Comparison of ENCODE assay signal across 9 cellular contexts in genomic region chr19:41706741-41707501, GRCh38. TPM values are rescaled to one million over a fixed set of nuclear protein-coding genes. Genes with fewer than 3 reads are reported as not detected.
DNase-seq lines count a peak whose midpoint lies in the region; ATAC-seq and TF ChIP-seq lines count a peak whose summit lies in the region.
"Had no signal": no experiment of that assay in that cellular context is flagged by ENCODE, and none has a peak within 500 bp of the region (broad histone marks: within the 10 kb centered on the region; RNA-seq: fewer than 3 reads in every experiment).

No MANE protein-coding gene starts in this region.

- H3K4me2 ChIP-seq in Loucy (ENCODE audit: low read depth, low read length, poor library complexity, severe bottlenecking) (peak overlapping the region; percentile 22), smooth muscle cell (no peak overlapping the region)

- intact Hi-C loops in heart left ventricle (cut with DNase I): no loop called here

- H3K9me3 ChIP-seq in Loucy (ENCODE audit: insufficient read depth, low read depth, low read length): no peaks in the 10 kb centered on the region
- no peaks in the 10 kb centered on the region for H3K9me3 ChIP-seq in heart left ventricle
- no peaks in the 10 kb centered on the region for H3K9me3 ChIP-seq in smooth muscle cell (replicated peaks; ENCODE audit: low read depth)

- 14 to 23% (median 16%) methylated on average over 17 to 26 of the region's 26 CpGs for WGBS in heart left ventricle, 4 donors
- WGBS in smooth muscle cell (ENCODE audit: low lambda C conversion rate): 59% methylated on average over 26 of the region's 26 CpGs

- H3K27me3 ChIP-seq in Loucy (ENCODE audit: insufficient read depth, low read length, poor library complexity, severe bottlenecking) (no peaks in the 10 kb centered on the region), heart left ventricle (peaks cover 0 to 76% (median 29%) of the 10 kb centered on the region in 9 donors), smooth muscle cell (ENCODE audit: low read depth) (no peaks in the 10 kb centered on the region)

- H3F3A ChIP-seq in Loucy (ENCODE audit: low read depth) (no peaks in the 10 kb centered on the region), smooth muscle cell (ENCODE audit: low read depth) (no peaks in the 10 kb centered on the region)

- H3K9me2 ChIP-seq in Loucy (replicated peaks; ENCODE audit: low read depth, low read length): no peaks in the 10 kb centered on the region

- H3K79me2 ChIP-seq in Loucy (ENCODE audit: insufficient read depth, low read length): no peaks in the 10 kb centered on the region
- no peaks in the 10 kb centered on the region for H3K79me2 ChIP-seq in smooth muscle cell (ENCODE audit: low read depth)

- H3K36me3 ChIP-seq in Loucy (ENCODE audit: insufficient read depth, low read length) (no peaks in the 10 kb centered on the region), heart left ventricle (no peaks in the 10 kb centered on the region), smooth muscle cell (ENCODE audit: low read depth) (no peaks in the 10 kb centered on the region)

- peak overlapping the region; percentile 71; the same call in 1 of the 2 replicates for H2AFZ ChIP-seq in Loucy (ENCODE audit: low read length)
- no peak overlapping the region for H2AFZ ChIP-seq in smooth muscle cell (ENCODE audit: low read depth)

- TF ChIP-seq CTCF in GM10248 (IDR thresholded peaks at IDR 0.05; ENCODE audit: control extremely low read depth, extremely low read depth, low read depth, missing control alignments): peak; percentile 72
- peak; percentile 100 for TF ChIP-seq CTCF in Loucy (conservative IDR thresholded peaks at IDR 0.05; ENCODE audit: low read length)
- TF ChIP-seq CTCF in heart left ventricle (IDR thresholded peaks at IDR 0.05): peak; percentile 23 to 82 (median 44)
- TF ChIP-seq CTCF in smooth muscle cell (IDR thresholded peaks at IDR 0.05; ENCODE audit: borderline replicate concordance, insufficient read depth, poor library complexity, severe bottlenecking): no peak

- no peak for TF ChIP-seq POLR2A in heart left ventricle (IDR thresholded peaks at IDR 0.05)

- H4K20me1 ChIP-seq in Loucy (ENCODE audit: insufficient read depth, low read length, poor library complexity, severe bottlenecking): no peaks in the 10 kb centered on the region
- no peaks in the 10 kb centered on the region for H4K20me1 ChIP-seq in smooth muscle cell (ENCODE audit: low read depth)

- ATAC-seq in heart left ventricle (peak in 3 of 4 donors; percentile 63 to 79 (median 65)), GM21737 (IDR thresholded peaks at IDR 0.05; ENCODE audit: unreplicated experiment) (no peak)

- H3K27ac ChIP-seq in heart left ventricle (no peak overlapping the region), smooth muscle cell (ENCODE audit: low read depth) (no peak overlapping the region)

- CTCF ChIA-PET in GM10248 (lab: Yijun Ruan, JAX): interaction anchor here (0.6 to 1.8 kb wide), 28 partner anchors 8 to 336 kb away, joined by 3 to 29 read pairs (median 4); partner anchors contain the start of gene CEACAM7

- POLR2A ChIA-PET in GM10248 (lab: Yijun Ruan, JAX): no interaction called here

- H3K4me1 ChIP-seq in Loucy (ENCODE audit: insufficient read depth, low read length, poor library complexity, severe bottlenecking): no peaks in the 10 kb centered on the region
- H3K4me1 ChIP-seq in heart left ventricle: no peaks in the 10 kb centered on the region
- H3K4me1 ChIP-seq in smooth muscle cell (ENCODE audit: low read depth): no peaks in the 10 kb centered on the region

- H3K9ac ChIP-seq in Loucy (ENCODE audit: low read depth, low read length, poor library complexity, severe bottlenecking) (no peak overlapping the region), smooth muscle cell (ENCODE audit: low read depth) (no peak overlapping the region)

- DNase-seq in GM10248 (ENCODE audit: extremely low spot score) (peak; percentile 86), SK-N-DZ (ENCODE audit: low spot score) (peak; percentile 59), activated gamma-delta T cell treated with Interleukin-2 at 50 U/mL for 16 hours (peak; percentile 56), heart left ventricle (peak in 3 of 5 donors; percentile 42 to 67 (median 47)), smooth muscle cell (lab: John Stamatoyannopoulos, UW; ENCODE audit: unreplicated experiment) (no peak)
- DNase-seq in stimulated activated CD4-positive, alpha-beta T cell treated with anti-CD3 and anti-CD28 coated beads, Interleukin-12 subunit alpha, Interleukin-12 subunit beta, amount 100 ng/mL, for 4 hours: peak; percentile 67

- no peak overlapping the region for H3K4me3 ChIP-seq in Loucy (ENCODE audit: low read length, poor library complexity, severe bottlenecking)
- H3K4me3 ChIP-seq in heart left ventricle: peak overlapping the region in 2 of 12 donors; percentile 28 to 33
- H3K4me3 ChIP-seq in smooth muscle cell: no peak overlapping the region

RNA-seq across cellular contexts. Expression of gene CEACAM5, which starts 1.5 kb away (rescaled TPM):
- not detected in 2 replicates for polyA plus RNA-seq in SK-N-DZ (2014; cell fraction: cytosol; rRNA removed)
- polyA plus RNA-seq in SK-N-DZ (2014; cell fraction: nucleus; rRNA removed): not detected in 2 replicates
- total RNA-seq in heart left ventricle (under 1 TPM in 1 of 9 donors, not detected in 8; 0.75 TPM), smooth muscle cell (not detected in 2 replicates)
- polyA plus RNA-seq in heart left ventricle (under 1 TPM in 1 of 2 donors, not detected in 1; 0.22 TPM), smooth muscle cell (not detected in 2 replicates)
- total RNA-seq: frontal cortex had no signal

RNA-seq across cellular contexts. Expression of gene CEACAM7, which starts 18.9 kb away (rescaled TPM):
- not detected in 2 replicates for polyA plus RNA-seq in SK-N-DZ (2014; cell fraction: cytosol; rRNA removed)
- not detected in 2 replicates for polyA plus RNA-seq in SK-N-DZ (2014; cell fraction: nucleus; rRNA removed)
- under 1 TPM in 1 of 9 donors, not detected in 8; 0.26 TPM for total RNA-seq in heart left ventricle
- under 1 TPM in 1 of 2 donors, not detected in 1; 0.12 TPM for polyA plus RNA-seq in heart left ventricle
- total RNA-seq in smooth muscle cell: not detected in 2 replicates
- not detected in 2 replicates for polyA plus RNA-seq in smooth muscle cell
- total RNA-seq: frontal cortex had no signal

RNA-seq across cellular contexts. Expression of gene CEACAM6, which starts 48.4 kb away (rescaled TPM):
- polyA plus RNA-seq in SK-N-DZ (2014; cell fraction: cytosol; rRNA removed): not detected in 2 replicates
- polyA plus RNA-seq in SK-N-DZ (2014; cell fraction: nucleus; rRNA removed): not detected in 2 replicates
- total RNA-seq in heart left ventricle (under 1 TPM in 2 of 9 donors, not detected in 7; 0.12 to 0.53 TPM), smooth muscle cell (not detected in 2 replicates)
- polyA plus RNA-seq in heart left ventricle (under 1 TPM in 1 of 2 donors, not detected in 1; 0.08 TPM), smooth muscle cell (not detected in 2 replicates)
- total RNA-seq: frontal cortex had no signal
